ENCODE assay signal across 27 cellular contexts in the genomic region with DNA sequence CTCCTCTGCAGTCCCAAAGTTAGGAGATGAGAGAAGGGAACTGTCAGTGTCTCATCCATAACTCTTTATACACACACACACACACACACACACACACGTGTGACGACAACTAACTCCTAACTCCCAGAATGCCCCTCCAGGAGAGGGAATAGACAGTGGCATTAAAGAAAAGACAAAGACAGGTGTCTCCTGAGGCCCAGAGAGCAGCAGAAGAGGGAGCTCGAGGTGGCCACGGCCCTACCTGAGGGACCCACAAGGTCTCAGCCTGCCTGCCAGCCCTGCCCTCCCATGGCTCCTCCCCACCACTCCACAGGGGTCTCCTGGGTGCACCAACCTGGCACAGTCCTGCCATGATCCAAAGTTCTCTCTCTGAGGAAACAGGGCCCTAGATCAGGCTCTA. TPM values are rescaled to one million over a fixed set of nuclear protein-coding genes. Genes with fewer than 3 reads are reported as not detected.
A peak's percentile ranks its signal among the peaks of the same experiment; 100 is the strongest.
DNase-seq lines count a peak whose midpoint lies in the region; ATAC-seq and TF ChIP-seq lines count a peak whose summit lies in the region.
"Had no signal": no experiment of that assay in that cellular context is flagged by ENCODE, and none has a peak within 500 bp of the region (broad histone marks: within the 10 kb centered on the region; RNA-seq: fewer than 3 reads in every experiment).

No MANE protein-coding gene starts in this region.

- no peaks in the 10 kb centered on the region for H3K36me3 Mint-ChIP-seq in mesothelial cell of epicardium
- H3K36me3 Mint-ChIP-seq: activated CD4-positive, alpha-beta memory T cell treated with anti-CD3 and anti-CD28 coated beads for 36 hours had no signal

- H3K4me1 Mint-ChIP-seq in mesothelial cell of epicardium, result peaks cover 31% of the 10 kb centered on the region

- ATAC-seq in Right ventricle myocardium inferior, result no peak
- ATAC-seq in GM18909 (IDR thresholded peaks at IDR 0.05; ENCODE audit: poor library complexity, unreplicated experiment), result no peak
- ATAC-seq in HG02678 (IDR thresholded peaks at IDR 0.05; ENCODE audit: unreplicated experiment), result no peak
- ATAC-seq: activated CD4-positive, CD25-positive, alpha-beta regulatory T cell treated with anti-CD3 and anti-CD28 coated beads, Interleukin-2, amount 50 U/mL, for 24 hours; gastrocnemius medialis; left cardiac atrium had no signal

- no peaks in the 10 kb centered on the region for H3K27me3 ChIP-seq in left ventricle myocardium inferior (ENCODE audit: low read depth)
- no peaks in the 10 kb centered on the region for H3K27me3 ChIP-seq in rectal smooth muscle tissue (ENCODE audit: control insufficient read depth, insufficient read depth, low read length)
- H3K27me3 ChIP-seq: gastrocnemius medialis had no signal

- peaks cover 48% of the 10 kb centered on the region for H3K4me1 ChIP-seq in left ventricle myocardium inferior
- H3K4me1 ChIP-seq in rectal smooth muscle tissue (ENCODE audit: control insufficient read depth, insufficient read depth, low read length), result peaks cover 14% of the 10 kb centered on the region

- H3K27ac Mint-ChIP-seq in mesothelial cell of epicardium, result peak overlapping the region; percentile 92
- H3K27ac Mint-ChIP-seq: activated CD4-positive, alpha-beta memory T cell treated with anti-CD3 and anti-CD28 coated beads for 36 hours; activated naive CD4-positive, alpha-beta T cell treated with anti-CD3 and anti-CD28 coated beads, Interleukin-2, amount 10 ng/mL, durations not matched to agents 7 days and 5 days had no signal

- no peak overlapping the region for H3K9ac ChIP-seq in rectal smooth muscle tissue (ENCODE audit: low read length)
- H3K9ac ChIP-seq: GM23248 had no signal

- H3K9me3 ChIP-seq in left ventricle myocardium inferior (replicated peaks), result no peaks in the 10 kb centered on the region
- H3K9me3 ChIP-seq: gastrocnemius medialis, stomach, upper lobe of left lung had no signal

- intact Hi-C loops in left ventricle myocardium inferior (cut with micrococcal nuclease) (no loop called here), Right ventricle myocardium inferior (cut with DNase I) (no loop called here)

- TF ChIP-seq CTCF in left ventricle myocardium inferior (IDR thresholded peaks at IDR 0.05; ENCODE audit: borderline replicate concordance), result no peak
- no peak for TF ChIP-seq CTCF in mesothelial cell of epicardium (IDR thresholded peaks at IDR 0.05; ENCODE audit: unreplicated experiment)

- peak overlapping the region; percentile 97 for H3K27ac ChIP-seq in left ventricle myocardium inferior (replicated peaks)
- H3K27ac ChIP-seq in rectal smooth muscle tissue (ENCODE audit: low read depth, low read length), result peak overlapping the region; percentile 98
- H3K27ac ChIP-seq: GM23248 had no signal

- H3K36me3 ChIP-seq in left ventricle myocardium inferior (peaks cover 8% of the 10 kb centered on the region), rectal smooth muscle tissue (ENCODE audit: control insufficient read depth, insufficient read depth, low read length) (peaks cover 3% of the 10 kb centered on the region)

- H3K4me3 Mint-ChIP-seq in mesothelial cell of epicardium, result peak overlapping the region; percentile 97

- peaks cover 2% of the 10 kb centered on the region for H3K27me3 Mint-ChIP-seq in mesothelial cell of epicardium (ENCODE audit: low read depth)

- no peak overlapping the region for H3K4me3 ChIP-seq in left ventricle myocardium inferior
- no peak overlapping the region for H3K4me3 ChIP-seq in rectal smooth muscle tissue (ENCODE audit: low read length)
- H3K4me3 ChIP-seq: GM23248, upper lobe of left lung had no signal

- DNase-seq in left ventricle myocardium inferior (no peak), Right ventricle myocardium inferior (ENCODE audit: missing footprints) (no peak), mesothelial cell of epicardium (ENCODE audit: low spot score in 2 of 2, unreplicated experiment in 2 of 2) (no peak), HuH-7.5 (ENCODE audit: low spot score) (no peak), DMS153 (lab: John Stamatoyannopoulos, UW) (no peak)
- DNase-seq: activated CD4-positive, alpha-beta memory T cell treated with anti-CD3 and anti-CD28 coated beads for 36 hours; activated naive CD4-positive, alpha-beta T cell treated with anti-CD3 and anti-CD28 coated beads, Interleukin-2, amount 10 ng/mL, durations not matched to agents 7 days and 5 days; gastrocnemius medialis; GM23248; hypothalamus; NCI-H1092 treated with DMSO at 0.1 percent for 48 hours; NCI-H1694 treated with DMSO at 0.1 percent for 48 hours; NCI-H2171; NCI-H510A; stimulated activated CD4-positive, alpha-beta T cell treated with anti-CD3 and anti-CD28 coated beads, Interleukin-12 subunit alpha, Interleukin-12 subunit beta, amount 100 ng/mL, for 4 hours; stimulated activated CD4-positive, alpha-beta T cell treated with anti-CD3 and anti-CD28 coated beads, Interleukin-4, amount 100 ng/mL, for 1 hour; stomach; upper lobe of left lung had no signal

- no peaks in the 10 kb centered on the region for H3K9me3 Mint-ChIP-seq in mesothelial cell of epicardium
- H3K9me3 Mint-ChIP-seq: activated CD4-positive, alpha-beta memory T cell treated with anti-CD3 and anti-CD28 coated beads for 36 hours; activated naive CD4-positive, alpha-beta T cell treated with anti-CD3 and anti-CD28 coated beads, Interleukin-2, amount 10 ng/mL, durations not matched to agents 7 days and 5 days had no signal

RNA-seq across cellular contexts. Expression of gene PHLDA3, which starts 1.6 kb away (rescaled TPM):
- total RNA-seq in left ventricle myocardium inferior (21.1 TPM), Right ventricle myocardium inferior (24.3 TPM), mesothelial cell of epicardium (84.0 to 92.8 TPM (median 87.5 TPM) in 3 replicates)

RNA-seq across cellular contexts. Expression of gene CSRP1, which starts 36.3 kb away (rescaled TPM):
- 41.0 TPM for total RNA-seq in left ventricle myocardium inferior
- total RNA-seq in Right ventricle myocardium inferior, result 64.6 TPM
- 10.4 to 11.4 TPM (median 10.7 TPM) in 3 replicates for total RNA-seq in mesothelial cell of epicardium

RNA-seq across cellular contexts. Expression of gene TNNI1, which starts 49.1 kb away (rescaled TPM):
- total RNA-seq in left ventricle myocardium inferior, result 44.2 TPM
- 1.4 TPM for total RNA-seq in Right ventricle myocardium inferior
- 6.7 to 8.4 TPM (median 7.6 TPM) in 3 replicates for total RNA-seq in mesothelial cell of epicardium
- total RNA-seq: activated CD4-positive, alpha-beta memory T cell treated with anti-CD3 and anti-CD28 coated beads for 36 hours; Daoy; fibroblast of lung; GM23248; lung microvascular endothelial cell; progenitor cell of endocrine pancreas; stomach had no signal
